In the genomic region with DNA sequence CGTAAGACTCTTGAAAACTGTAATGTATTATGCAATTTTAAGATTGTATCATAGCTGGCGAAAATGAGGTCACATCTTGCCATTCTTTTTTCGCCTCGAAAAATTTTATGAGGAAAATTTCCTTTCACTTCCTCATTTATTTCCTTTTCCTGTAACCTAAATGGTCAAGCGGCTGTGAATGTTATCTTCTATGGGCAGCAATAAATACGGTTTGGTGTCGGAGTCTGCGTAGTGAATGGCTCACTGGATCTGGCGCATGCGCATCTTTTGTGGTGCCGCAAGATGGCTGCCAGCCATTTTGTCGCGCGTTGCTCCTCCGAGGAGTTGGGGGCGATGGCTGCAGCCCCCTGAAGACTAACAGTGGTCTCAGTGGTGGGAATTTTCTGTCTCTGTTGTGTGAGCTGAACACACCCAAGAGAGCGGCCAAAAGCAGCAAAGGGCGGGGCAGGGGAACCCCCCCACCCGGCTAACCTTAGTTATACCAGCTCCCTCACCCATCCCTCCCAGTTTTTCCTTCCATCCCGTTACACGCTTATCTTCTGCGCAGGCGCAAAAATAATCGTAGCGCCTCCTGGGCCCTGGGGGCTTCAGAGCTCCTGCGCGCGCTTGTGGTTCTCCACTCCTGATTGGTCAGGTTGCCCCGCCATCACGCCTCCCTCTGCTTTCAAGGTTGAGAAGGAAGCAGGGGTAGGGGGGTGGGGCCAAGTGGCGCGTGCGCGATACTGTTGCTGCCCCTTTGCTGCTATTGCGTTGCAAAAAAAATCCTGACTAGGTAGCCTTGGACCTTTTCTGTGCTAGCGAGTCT, we compare ENCODE assay signal across 8 cellular contexts. TPM values are rescaled to one million over a fixed set of nuclear protein-coding genes. Genes with fewer than 3 reads are reported as not detected.
DNase-seq lines count a peak whose midpoint lies in the region; ATAC-seq and TF ChIP-seq lines count a peak whose summit lies in the region.

TSS of gene RPRD2 (plus strand) at position 722 of the 805 bp plus-strand sequence. CDS start 568 bp downstream, outside the sequence.

- H3K27me3 ChIP-seq in Caco-2 (replicated peaks; ENCODE audit: control insufficient read depth, insufficient read depth, low read length) (no peaks in the 10 kb centered on the region), NT2/D1 (ENCODE audit: insufficient read depth, insufficient read length) (no peaks in the 10 kb centered on the region), endocrine pancreas (ENCODE audit: control insufficient read depth, insufficient read depth, low read length) (no peaks in the 10 kb centered on the region), mesenchymal stem cell (ENCODE audit: control insufficient read depth in 1 of 2, insufficient read depth in 1 of 2, low read length in 2 of 2) (no peaks in the 10 kb centered on the region)

- H3K4ac ChIP-seq in mesenchymal stem cell (ENCODE audit: low read depth in 1 of 2, low read length in 2 of 2), result peak within 1 kb of the TSS; percentile 36 to 96

- H2BK120ac ChIP-seq in mesenchymal stem cell (ENCODE audit: low read depth, low read length), result peak within 1 kb of the TSS; percentile 75

- H3K9me3 Mint-ChIP-seq in Caco-2 (ENCODE audit: unreplicated experiment), result no peaks in the 10 kb centered on the region
- no peaks in the 10 kb centered on the region for H3K9me3 Mint-ChIP-seq in activated CD8-positive, alpha-beta memory T cell treated with anti-CD3 and anti-CD28 coated beads, Interleukin-2, amount 10 ng/mL, durations not matched to agents 7 days and 5 days (ENCODE audit: low read depth)

- intact Hi-C loops in Caco-2 (cut with micrococcal nuclease; ENCODE audit: unreplicated experiment), result loop anchor here (1.0 to 5.0 kb wide), 2 partner anchors 69 to 152 kb away; partner anchors contain the start of gene FALEC

- H2BK15ac ChIP-seq in mesenchymal stem cell (ENCODE audit: low read depth, poor library complexity, severe bottlenecking), result peak within 1 kb of the TSS; percentile 74

- H3K27ac Mint-ChIP-seq in Caco-2 (ENCODE audit: unreplicated experiment), result peak within 1 kb of the TSS; percentile 94
- peak within 1 kb of the TSS; percentile 95 for H3K27ac Mint-ChIP-seq in activated CD8-positive, alpha-beta memory T cell treated with anti-CD3 and anti-CD28 coated beads, Interleukin-2, amount 10 ng/mL, durations not matched to agents 7 days and 5 days

- H3K4me3 Mint-ChIP-seq in Caco-2 (ENCODE audit: unreplicated experiment), result peak within 1 kb of the TSS; percentile 85
- H3K4me3 Mint-ChIP-seq in activated CD8-positive, alpha-beta memory T cell treated with anti-CD3 and anti-CD28 coated beads, Interleukin-2, amount 10 ng/mL, durations not matched to agents 7 days and 5 days, result peak within 1 kb of the TSS; percentile 91

- H3K9ac ChIP-seq in NT2/D1 (ENCODE audit: insufficient read length, low read depth) (peak within 1 kb of the TSS; percentile 97), endocrine pancreas (ENCODE audit: control insufficient read depth, insufficient read depth, low read length) (peak within 1 kb of the TSS; percentile 98), mesenchymal stem cell (ENCODE audit: low read length) (peak within 1 kb of the TSS; percentile 100)

- H3K23ac ChIP-seq in mesenchymal stem cell (ENCODE audit: low read length in 2 of 2), result peak within 1 kb of the TSS in 1 of 2 experiments; percentile 89

- H3K79me1 ChIP-seq in mesenchymal stem cell (replicated peaks; ENCODE audit: low read length, poor library complexity, severe bottlenecking), result no peaks in the 10 kb centered on the region

- peaks cover 63% of the 10 kb centered on the region for H3K36me3 Mint-ChIP-seq in Caco-2 (ENCODE audit: insufficient read depth, unreplicated experiment)
- peaks cover 16% of the 10 kb centered on the region for H3K36me3 Mint-ChIP-seq in activated CD8-positive, alpha-beta memory T cell treated with anti-CD3 and anti-CD28 coated beads, Interleukin-2, amount 10 ng/mL, durations not matched to agents 7 days and 5 days

- peak within 1 kb of the TSS; percentile 49 for H2AK5ac ChIP-seq in mesenchymal stem cell (ENCODE audit: low read length, severe bottlenecking)

- peak within 1 kb of the TSS; percentile 93 for H3K27ac ChIP-seq in mesenchymal stem cell (ENCODE audit: low read length, poor library complexity, severe bottlenecking)

- peak within 1 kb of the TSS; percentile 67 for H4K91ac ChIP-seq in mesenchymal stem cell (ENCODE audit: low read length)

- H3K36me3 ChIP-seq in Caco-2 (ENCODE audit: control insufficient read depth, insufficient read depth, low read length), result no peaks in the 10 kb centered on the region
- H3K36me3 ChIP-seq in NT2/D1 (ENCODE audit: insufficient read depth, insufficient read length, low read length), result peaks cover 4% of the 10 kb centered on the region
- H3K36me3 ChIP-seq in endocrine pancreas (ENCODE audit: control insufficient read depth, insufficient read depth, low read length), result no peaks in the 10 kb centered on the region
- H3K36me3 ChIP-seq in mesenchymal stem cell (ENCODE audit: control insufficient read depth in 1 of 2, insufficient read depth in 2 of 2, low read depth in 1 of 2, low read length in 2 of 2), result no peaks in the 10 kb centered on the region

- WGBS in mesenchymal stem cell, result 3% methylated on average over 29 of the region's 36 CpGs

- no TSS peak for BruUV-seq in Caco-2 (replicated peaks; lab: Mats Ljungman, UMichigan)

- H2AFZ ChIP-seq in mesenchymal stem cell (ENCODE audit: low read depth, low read length), result peak within 1 kb of the TSS; percentile 66

- peak within 1 kb of the TSS; percentile 95 for H4K8ac ChIP-seq in mesenchymal stem cell (ENCODE audit: low read length)

- ATAC-seq in GM21381 (IDR thresholded peaks at IDR 0.05; ENCODE audit: unreplicated experiment), result peak; percentile 77
- ATAC-seq in activated CD8-positive, alpha-beta memory T cell treated with anti-CD3 and anti-CD28 coated beads, Interleukin-2, amount 10 ng/mL, durations not matched to agents 7 days and 5 days, result peak; percentile 96

- peak within 1 kb of the TSS; percentile 96 for H2BK5ac ChIP-seq in mesenchymal stem cell (ENCODE audit: low read depth, low read length, poor library complexity, severe bottlenecking)

- peaks cover 13% of the 10 kb centered on the region for H3K4me1 Mint-ChIP-seq in Caco-2 (ENCODE audit: low read depth, unreplicated experiment)
- peaks cover 22% of the 10 kb centered on the region for H3K4me1 Mint-ChIP-seq in activated CD8-positive, alpha-beta memory T cell treated with anti-CD3 and anti-CD28 coated beads, Interleukin-2, amount 10 ng/mL, durations not matched to agents 7 days and 5 days

- peak within 1 kb of the TSS; percentile 72 for H3K4me2 ChIP-seq in mesenchymal stem cell (ENCODE audit: low read length, poor library complexity, severe bottlenecking)

- H3K14ac ChIP-seq in mesenchymal stem cell (ENCODE audit: low read length in 2 of 2), result peak within 1 kb of the TSS in 1 of 2 experiments; percentile 77

- peak; percentile 99 to 100 for DNase-seq in Caco-2
- DNase-seq in HUDEP-2 (lab: John Stamatoyannopoulos, UW; ENCODE audit: unreplicated experiment in 76 of 76), result peak; percentile 65 to 99 (median 98)
- DNase-seq in NT2/D1 (ENCODE audit: low read depth, low spot score), result peak; percentile 100
- peak; percentile 100 for DNase-seq in activated CD8-positive, alpha-beta memory T cell treated with anti-CD3 and anti-CD28 coated beads, Interleukin-2, amount 10 ng/mL, durations not matched to agents 7 days and 5 days
- DNase-seq in mesenchymal stem cell, result peak; percentile 100
- peak; percentile 95 for DNase-seq in stimulated activated CD8-positive, alpha-beta memory T cell treated with anti-CD3 and anti-CD28 coated beads, Interleukin-12 subunit alpha, Interleukin-12 subunit beta, amount 100 ng/mL, for 4 hours (ENCODE audit: low read depth)

- CTCF ChIA-PET in Caco-2 (lab: Charles Lee), result interaction anchor here (0.6 to 1.3 kb wide), 6 partner anchors 12 to 197 kb away, joined by 3 to 6 read pairs (median 4); no protein-coding TSS in a partner anchor
- CTCF ChIA-PET in activated CD8-positive, alpha-beta memory T cell treated with anti-CD3 and anti-CD28 coated beads, Interleukin-2, amount 10 ng/mL, durations not matched to agents 7 days and 5 days (lab: Charles Lee), result interaction anchor here (0.6 to 1.5 kb wide), 10 partner anchors 8 to 177 kb away, joined by 3 to 5 read pairs (median 3); partner anchors contain the start of genes CA14, FALEC, PRPF3 and TARS2

- POLR2A ChIA-PET in Caco-2 (lab: Charles Lee), result interaction anchor here (0.6 to 1.2 kb wide), 12 partner anchors 43 to 1185 kb away, joined by 3 to 9 read pairs (median 4); partner anchors contain the start of genes ANP32E, CIART, ENSA and MCL1

- no peak for TF ChIP-seq CTCF in Caco-2 (IDR thresholded peaks at IDR 0.05; ENCODE audit: insufficient read depth in 1 of 2, low read depth in 1 of 2, low read length in 1 of 2, severe bottlenecking in 1 of 2, unreplicated experiment in 1 of 2)

- no peaks in the 10 kb centered on the region for H3K27me3 Mint-ChIP-seq in Caco-2 (ENCODE audit: insufficient read depth, unreplicated experiment)
- no peaks in the 10 kb centered on the region for H3K27me3 Mint-ChIP-seq in activated CD8-positive, alpha-beta memory T cell treated with anti-CD3 and anti-CD28 coated beads, Interleukin-2, amount 10 ng/mL, durations not matched to agents 7 days and 5 days

- H3K4me1 ChIP-seq in Caco-2 (peaks cover 7% of the 10 kb centered on the region; the same call in 1 of the 2 replicates), NT2/D1 (ENCODE audit: insufficient read depth, insufficient read length) (peaks cover 4% of the 10 kb centered on the region), endocrine pancreas (ENCODE audit: control insufficient read depth, insufficient read depth, low read length) (no peaks in the 10 kb centered on the region), mesenchymal stem cell (ENCODE audit: control insufficient read depth, insufficient read depth, low read depth, low read length) (peaks cover 1% of the 10 kb centered on the region)

- H3K9me3 ChIP-seq in Caco-2, result no peaks in the 10 kb centered on the region
- no peaks in the 10 kb centered on the region for H3K9me3 ChIP-seq in NT2/D1 (ENCODE audit: insufficient read depth, low read length)
- H3K9me3 ChIP-seq in endocrine pancreas (ENCODE audit: control insufficient read depth, low read length), result no peaks in the 10 kb centered on the region
- no peaks in the 10 kb centered on the region for H3K9me3 ChIP-seq in mesenchymal stem cell (ENCODE audit: control insufficient read depth, low read length)

- H3K4me3 ChIP-seq in Caco-2 (ENCODE audit: low read depth, low read length) (peak within 1 kb of the TSS; percentile 62), NT2/D1 (ENCODE audit: insufficient read length, low read depth) (peak within 1 kb of the TSS; percentile 88), endocrine pancreas (ENCODE audit: control insufficient read depth, insufficient read depth, low read length) (peak within 1 kb of the TSS; percentile 95), mesenchymal stem cell (ENCODE audit: insufficient read depth in 1 of 2, low read depth in 1 of 2, low read length in 2 of 2) (peak within 1 kb of the TSS; percentile 77 to 91)

- peak within 1 kb of the TSS in 1 of 2 experiments; percentile 21 for H2BK12ac ChIP-seq in mesenchymal stem cell (ENCODE audit: low read length in 2 of 2)

- peak within 1 kb of the TSS; percentile 49 to 96 for H3K18ac ChIP-seq in mesenchymal stem cell (ENCODE audit: low read depth in 1 of 2, low read length in 2 of 2)

RNA-seq across cellular contexts. Expression of gene RPRD2, which starts in this region (rescaled TPM):
- total RNA-seq in Caco-2 (2022), result 24.3 and 25.0 TPM in 2 replicates
- total RNA-seq in activated CD8-positive, alpha-beta memory T cell treated with anti-CD3 and anti-CD28 coated beads, Interleukin-2, amount 10 ng/mL, durations not matched to agents 7 days and 5 days, result 10 to 100 TPM; 28.1 to 28.5 TPM
- 13.9 TPM for polyA plus RNA-seq in mesenchymal stem cell (2013, experiment 1 of 2)
- 13.3 TPM for polyA plus RNA-seq in mesenchymal stem cell (2013, experiment 2 of 2)

Comparison
In these comparisons a context has a peak if more than half of its experiments do, and no peak if none do; other contexts are left out.
1. Peak in every context shown above with its lines: DNase-seq, ATAC-seq, H3K4me3 ChIP-seq and H3K27ac ChIP-seq.